27 cellular contexts compared by ENCODE assay signal in the genomic region with DNA sequence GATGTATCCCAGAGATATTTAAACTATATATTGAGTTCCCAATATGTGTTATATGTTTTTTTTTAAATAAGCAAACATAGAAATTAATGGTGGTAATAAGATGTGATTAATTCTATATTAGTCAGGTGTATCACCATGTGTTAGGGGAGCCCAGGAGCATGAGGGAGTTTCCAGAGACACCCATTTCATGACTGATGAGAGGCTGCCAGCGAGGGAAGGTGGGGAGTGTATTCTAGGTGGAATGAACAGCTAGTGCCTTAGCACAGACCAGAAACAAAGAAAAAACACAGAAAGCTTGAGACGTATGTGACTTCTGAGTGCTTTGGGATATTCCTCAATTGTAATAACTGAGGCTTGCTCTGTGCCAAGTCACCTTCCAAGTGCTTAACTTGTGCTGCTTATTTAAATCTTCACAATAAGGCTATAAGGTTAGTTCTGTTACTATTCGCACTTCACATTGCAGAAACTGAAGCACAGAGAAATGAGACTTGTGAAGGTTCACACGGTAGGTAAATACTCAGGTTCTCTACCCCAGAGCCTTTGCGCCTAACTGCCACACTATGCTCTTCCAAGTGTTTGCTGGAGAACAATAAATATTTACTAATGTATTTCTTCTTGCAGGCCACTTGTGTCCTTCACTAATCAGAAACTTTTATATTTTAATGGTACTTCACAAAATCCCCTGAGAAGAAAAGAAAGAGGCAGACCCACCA. TPM values are rescaled to one million over a fixed set of nuclear protein-coding genes. Genes with fewer than 3 reads are reported as not detected.
DNase-seq lines count a peak whose midpoint lies in the region; ATAC-seq and TF ChIP-seq lines count a peak whose summit lies in the region.
"Had no signal": no experiment of that assay in that cellular context is flagged by ENCODE, and none has a peak within 500 bp of the region (broad histone marks: within the 10 kb centered on the region; RNA-seq: fewer than 3 reads in every experiment).

No MANE protein-coding gene starts in this region.

- H3K9ac ChIP-seq in DND-41 (ENCODE audit: low read depth, low read length): no peak overlapping the region
- H3K9ac ChIP-seq: GM23248 had no signal

- H4K20me1 ChIP-seq in DND-41 (ENCODE audit: insufficient read depth, low read length): no peaks in the 10 kb centered on the region

- no peaks in the 10 kb centered on the region for H3K79me2 ChIP-seq in DND-41 (ENCODE audit: insufficient read depth, low read length)

- H3K27me3 ChIP-seq in DND-41 (ENCODE audit: insufficient read depth, low read length, poor library complexity) (no peaks in the 10 kb centered on the region), suprapubic skin (no peaks in the 10 kb centered on the region)
- H3K27me3 ChIP-seq: cardiac muscle cell, foreskin keratinocyte had no signal

- TF ChIP-seq POLR2A in suprapubic skin (IDR thresholded peaks at IDR 0.05): no peak

- DNase-seq in NCI-H510A treated with DMSO at 0.1 percent for 48 hours (lab: John Stamatoyannopoulos, UW): peak; percentile 6
- no peak for DNase-seq in NCI-H510A (lab: John Stamatoyannopoulos, UW)
- no peak for DNase-seq in DND-41
- DNase-seq in coronary artery (ENCODE audit: low spot score): no peak
- DNase-seq in suprapubic skin (ENCODE audit: low spot score in 2 of 2): no peak
- no peak for DNase-seq in RKO (ENCODE audit: low spot score)
- no peak for DNase-seq in activated CD8-positive, alpha-beta memory T cell treated with anti-CD3 and anti-CD28 coated beads for 24 hours
- DNase-seq in NCI-H1105 (lab: John Stamatoyannopoulos, UW): no peak
- DNase-seq: activated naive CD4-positive, alpha-beta T cell treated with anti-CD3 and anti-CD28 coated beads, Interleukin-2, amount 10 ng/mL, durations not matched to agents 7 days and 5 days; amygdala; CD4-positive, alpha-beta memory T cell; foreskin keratinocyte; GM23248; hippocampal formation; immature natural killer cell; Kasumi-1; natural killer cell; NCI-H1694; NCI-H2171 treated with DMSO at 0.1 percent for 48 hours; NCI-H69; SHP77; stimulated activated CD4-positive, alpha-beta T cell treated with anti-CD3 and anti-CD28 coated beads, Interleukin-2, amount 100 ng/mL, for 24 hours had no signal

- H3K27ac ChIP-seq in DND-41 (ENCODE audit: low read length) (peak overlapping the region; percentile 27), coronary artery (peak overlapping the region; percentile 39 to 68), suprapubic skin (peak overlapping the region; percentile 36)
- H3K27ac ChIP-seq: cardiac muscle cell, foreskin keratinocyte, GM23248 had no signal

- no peak for ATAC-seq in DND-41 (ENCODE audit: insufficient read depth, low read depth)
- ATAC-seq: esophagus mucosa, foreskin keratinocyte, HepG2, natural killer cell, WTC11 had no signal

- H3K4me1 ChIP-seq in DND-41 (ENCODE audit: insufficient read depth, low read length): peaks cover 25% of the 10 kb centered on the region
- peaks cover 45% of the 10 kb centered on the region for H3K4me1 ChIP-seq in suprapubic skin

- H3K9me3 ChIP-seq in DND-41 (ENCODE audit: insufficient read depth, low read length, severe bottlenecking) (no peaks in the 10 kb centered on the region), suprapubic skin (no peaks in the 10 kb centered on the region)

- no peak overlapping the region for H2AFZ ChIP-seq in DND-41 (ENCODE audit: low read depth, low read length)
- H2AFZ ChIP-seq: GM23248 had no signal

- H3K36me3 ChIP-seq in DND-41 (ENCODE audit: insufficient read depth, low read length) (no peaks in the 10 kb centered on the region), suprapubic skin (no peaks in the 10 kb centered on the region)
- H3K36me3 ChIP-seq: cardiac muscle cell had no signal

- H3K4me2 ChIP-seq in DND-41 (ENCODE audit: insufficient read depth, low read length): no peak overlapping the region

- no peak for TF ChIP-seq EP300 in suprapubic skin (IDR thresholded peaks at IDR 0.05)

- WGBS in suprapubic skin: 83% methylated on average over 5 of the region's 5 CpGs

- no peak overlapping the region for H3K4me3 ChIP-seq in DND-41 (ENCODE audit: low read depth in 1 of 2, low read length in 2 of 2)
- no peak overlapping the region for H3K4me3 ChIP-seq in coronary artery
- no peak overlapping the region for H3K4me3 ChIP-seq in suprapubic skin
- H3K4me3 ChIP-seq: cardiac muscle cell, GM23248 had no signal

- no peak for TF ChIP-seq CTCF in DND-41 (IDR thresholded peaks at IDR 0.05; ENCODE audit: borderline replicate concordance, extremely low read depth, low read length, poor library complexity, severe bottlenecking)
- TF ChIP-seq CTCF in coronary artery (IDR thresholded peaks at IDR 0.05): no peak
- no peak for TF ChIP-seq CTCF in suprapubic skin (IDR thresholded peaks at IDR 0.05)

RNA-seq across cellular contexts. Expression of a gene that starts 17.9 kb away (rescaled TPM):
- total RNA-seq in suprapubic skin: 100 to 1,000 TPM in 1 of 4 donors, 10 to 100 TPM in 3; 43.5 to 135 (median 58.3) TPM
- total RNA-seq: activated T-helper 1 cell treated with anti-CD3 and anti-CD28 coated beads, Interleukin-12 subunit alpha, Interleukin-12 subunit beta, Interleukin-2, Interleukin-4 antibody, amounts not matched to agents 30 ng/mL and 10 ng/mL and 1 ng/mL, durations not matched to agents 14 hours and 24 hours and 36 hours; cardiac muscle cell; foreskin keratinocyte; HepG2 had no signal

RNA-seq across cellular contexts. Expression of a gene that starts 34.8 kb away (rescaled TPM):
- total RNA-seq in suprapubic skin: 1 to 10 TPM in 1 of 4 donors, under 1 TPM in 2, not detected in 1; 0.21 to 2.5 (median 0.91) TPM
- total RNA-seq: cardiac muscle cell, GM23248, WTC11 had no signal

RNA-seq across cellular contexts. Expression of a gene that starts 57.9 kb away (rescaled TPM):
- 100 to 1,000 TPM in 1 of 4 donors, 10 to 100 TPM in 3; 74.7 to 109 (median 85.4) TPM for total RNA-seq in suprapubic skin
